In genomic region chr3:147471741-147472140, GRCh38 we compare ENCODE assay signal across 8 cellular contexts.
"Had no signal": no experiment of that assay in that cellular context is flagged by ENCODE, and none has a peak within 500 bp of the region (broad histone marks: within the 10 kb centered on the region; RNA-seq: fewer than 3 reads in every experiment).

No MANE protein-coding gene starts in this region.

- FAIRE-seq: G401.6, GM12878, GM12891, GM12892, GM18507, GM19239 had no signal

- ATAC-seq: GM12878 had no signal

- H3K4me3 ChIP-seq: GM12878 had no signal

- DNase-seq: GDM1, GF-D8 had no signal
